In genomic region chr11:74636633-74637184, GRCh38 we compare ENCODE assay signal across 11 cellular contexts. TPM values are rescaled to one million over a fixed set of nuclear protein-coding genes. Genes with fewer than 3 reads are reported as not detected.
A peak's percentile ranks its signal among the peaks of the same experiment; 100 is the strongest.
DNase-seq lines count a peak whose midpoint lies in the region; ATAC-seq, FAIRE-seq and TF ChIP-seq lines count a peak whose summit lies in the region.
"Had no signal": no experiment of that assay in that cellular context is flagged by ENCODE, and none has a peak within 500 bp of the region (broad histone marks: within the 10 kb centered on the region; RNA-seq: fewer than 3 reads in every experiment).

No MANE protein-coding gene starts in this region.

- CTCF ChIA-PET in AG04449 (lab: Yijun Ruan, JAX): interaction anchor here (1.2 to 7.2 kb wide), 4 partner anchors 62 to 103 kb away, joined by 3 to 74 read pairs (median 22); no protein-coding TSS in a partner anchor

- no peaks in the 10 kb centered on the region for H3K9me1 ChIP-seq in keratinocyte (ENCODE audit: control insufficient read depth, extremely low read depth, insufficient read depth, low read length)

- peaks cover 50% of the 10 kb centered on the region for H3K4me1 ChIP-seq in keratinocyte (ENCODE audit: control insufficient read depth, extremely low read depth, insufficient read depth, low read length)

- no peaks in the 10 kb centered on the region for H3K79me2 ChIP-seq in keratinocyte (ENCODE audit: control insufficient read depth, insufficient read depth, low read length)

- no peaks in the 10 kb centered on the region for H3K9me3 ChIP-seq in keratinocyte (ENCODE audit: control insufficient read depth, low read depth, low read length)

- no peak overlapping the region for H3K27ac Mint-ChIP-seq in activated T-helper 17 cell treated with anti-CD3 and anti-CD28 coated beads, Interleukin-2, amount 50 U/mL, for 72 hours
- H3K27ac Mint-ChIP-seq: activated naive CD8-positive, alpha-beta T cell treated with anti-CD3 and anti-CD28 coated beads, Interleukin-2, amount 10 ng/mL, durations not matched to agents 7 days and 5 days had no signal

- no peaks in the 10 kb centered on the region for H3K4me1 Mint-ChIP-seq in activated T-helper 17 cell treated with anti-CD3 and anti-CD28 coated beads, Interleukin-2, amount 50 U/mL, for 72 hours

- H3K9ac ChIP-seq in keratinocyte (ENCODE audit: control insufficient read depth, extremely low read depth, insufficient read depth, low read length): no peak overlapping the region

- dilution Hi-C loops in keratinocyte (cut with MboI; ENCODE audit: extremely low pct_ligation_motif_present, low sequenced_read_pairs): no loop called here

- no peak overlapping the region for H3K4me3 Mint-ChIP-seq in activated T-helper 17 cell treated with anti-CD3 and anti-CD28 coated beads, Interleukin-2, amount 50 U/mL, for 72 hours
- H3K4me3 Mint-ChIP-seq: activated naive CD8-positive, alpha-beta T cell treated with anti-CD3 and anti-CD28 coated beads, Interleukin-2, amount 10 ng/mL, durations not matched to agents 7 days and 5 days had no signal

- no peaks in the 10 kb centered on the region for H3K27me3 Mint-ChIP-seq in activated T-helper 17 cell treated with anti-CD3 and anti-CD28 coated beads, Interleukin-2, amount 50 U/mL, for 72 hours
- H3K27me3 Mint-ChIP-seq: activated naive CD8-positive, alpha-beta T cell treated with anti-CD3 and anti-CD28 coated beads, Interleukin-2, amount 10 ng/mL, durations not matched to agents 7 days and 5 days had no signal

- H3K4me2 ChIP-seq in keratinocyte (ENCODE audit: control insufficient read depth, extremely low read depth, insufficient read depth, low read depth, low read length): no peak overlapping the region

- H3K4me3 ChIP-seq in AG04449 (ENCODE audit: low read depth, low read length) (no peak overlapping the region), keratinocyte (ENCODE audit: control insufficient read depth in 2 of 3, extremely low read depth in 1 of 3, insufficient read depth in 2 of 3, low read depth in 1 of 3, low read length in 3 of 3) (no peak overlapping the region)

- POLR2A ChIA-PET in AG04449 (lab: Yijun Ruan, JAX): interaction anchor here (0.5 to 0.6 kb wide), 2 partner anchors 20 to 57 kb away, joined by 3 to 5 read pairs; no protein-coding TSS in a partner anchor

- FAIRE-seq in keratinocyte (lab: Jason Lieb, UNC): peak; percentile 88

- H3K27ac ChIP-seq in keratinocyte (ENCODE audit: control insufficient read depth, insufficient read depth, low read length): peak overlapping the region; percentile 68

- H2AFZ ChIP-seq in keratinocyte (ENCODE audit: control insufficient read depth, low read length): peak overlapping the region; percentile 71

- peaks cover 99% of the 10 kb centered on the region for H3K36me3 Mint-ChIP-seq in activated T-helper 17 cell treated with anti-CD3 and anti-CD28 coated beads, Interleukin-2, amount 50 U/mL, for 72 hours (ENCODE audit: low read depth)

- H3K27me3 ChIP-seq in keratinocyte (ENCODE audit: control insufficient read depth, extremely low read depth, insufficient read depth, low read length): no peaks in the 10 kb centered on the region

- intact Hi-C loops in Right ventricle myocardium superior (cut with DNase I): loop anchor here (10.0 kb wide), 1 partner anchor 98 kb away; the partner anchor contains the start of gene CHRDL2

- peak; percentile 70 for ATAC-seq in activated T-helper 17 cell treated with anti-CD3 and anti-CD28 coated beads, Interleukin-2, amount 50 U/mL, for 72 hours (replicated peaks)
- ATAC-seq in GM21576 (IDR thresholded peaks at IDR 0.05; ENCODE audit: unreplicated experiment): no peak
- ATAC-seq in Right ventricle myocardium superior (ENCODE audit: poor library complexity): no peak
- ATAC-seq in GM21526 (IDR thresholded peaks at IDR 0.05; ENCODE audit: low FRiP score, unreplicated experiment): no peak
- ATAC-seq in GM19463 (IDR thresholded peaks at IDR 0.05; ENCODE audit: unreplicated experiment): no peak

- TF ChIP-seq CTCF in AG04449 (IDR thresholded peaks at IDR 0.05; ENCODE audit: insufficient read depth, low read length, missing control alignments) (no peak), keratinocyte (optimal IDR thresholded peaks at IDR 0.05 in 1 of 3, IDR thresholded peaks at IDR 0.05 in 1 of 3, conservative IDR thresholded peaks at IDR 0.05 in 1 of 3; ENCODE audit: extremely low read depth in 1 of 3, insufficient read depth in 2 of 3, low read length in 3 of 3) (no peak)

- peaks cover 2 to 13% of the 10 kb centered on the region in 2 experiments for H3K36me3 ChIP-seq in keratinocyte (ENCODE audit: control insufficient read depth in 2 of 2, extremely low read depth in 1 of 2, insufficient read depth in 2 of 2, low read length in 2 of 2)

- DNase-seq in AG04449 (ENCODE audit: low read depth, low spot score) (peak; percentile 78), HCEC 1CT (peak; percentile 96), keratinocyte (ENCODE audit: low read depth, low spot score) (peak; percentile 46), Right ventricle myocardium superior (no peak)
- DNase-seq: activated naive CD8-positive, alpha-beta T cell treated with anti-CD3 and anti-CD28 coated beads, Interleukin-2, amount 10 ng/mL, durations not matched to agents 7 days and 5 days; SHP77 treated with DMSO at 0.1 percent for 48 hours; stimulated activated CD4-positive, alpha-beta T cell treated with anti-CD3 and anti-CD28 coated beads, Interleukin-15, amount 100 ng/mL, for 24 hours had no signal

- no peaks in the 10 kb centered on the region for H3K9me3 Mint-ChIP-seq in activated T-helper 17 cell treated with anti-CD3 and anti-CD28 coated beads, Interleukin-2, amount 50 U/mL, for 72 hours
- H3K9me3 Mint-ChIP-seq: activated naive CD8-positive, alpha-beta T cell treated with anti-CD3 and anti-CD28 coated beads, Interleukin-2, amount 10 ng/mL, durations not matched to agents 7 days and 5 days had no signal

- no peaks in the 10 kb centered on the region for H4K20me1 ChIP-seq in keratinocyte (ENCODE audit: control insufficient read depth, extremely low read depth, insufficient read depth, low read length)

RNA-seq across cellular contexts. Expression of gene POLD3, which starts 44.3 kb away (rescaled TPM):
- total RNA-seq in activated T-helper 17 cell treated with anti-CD3 and anti-CD28 coated beads, Interleukin-2, amount 50 U/mL, for 72 hours: 10 to 100 TPM; 46.0 to 54.3 TPM
- 9.1 to 16.7 TPM (median 12.0 TPM) in 3 replicates for polyA plus RNA-seq in keratinocyte
- 7.9 TPM for polyA plus RNA-seq in keratinocyte (2011; ENCODE audit: low read depth)
- polyA plus RNA-seq in keratinocyte (2011; cell fraction: cytosol; rRNA removed): 5.4 and 10.7 TPM in 2 replicates
- polyA plus RNA-seq in keratinocyte (2011; cell fraction: nucleus; rRNA removed): 13.8 and 17.4 TPM in 2 replicates
- 4.5 and 7.4 TPM in 2 replicates for polyA plus RNA-seq in keratinocyte (2012; ENCODE audit: low replicate concordance)
- 11.6 to 26.3 TPM (median 15.4 TPM) in 3 replicates for polyA minus RNA-seq in keratinocyte
- 4.4 TPM for polyA minus RNA-seq in keratinocyte (2011; cell fraction: cytosol; rRNA and poly(A)+ RNA removed)
- 3.2 and 9.3 TPM in 2 replicates for polyA minus RNA-seq in keratinocyte (2011; cell fraction: nucleus; rRNA and poly(A)+ RNA removed)
- total RNA-seq in Right ventricle myocardium superior: 5.6 TPM
